ENCODE assay signal across 16 cellular contexts in genomic region chr5:80231243-80231642, GRCh38. TPM values are rescaled to one million over a fixed set of nuclear protein-coding genes. Genes with fewer than 3 reads are reported as not detected.
DNase-seq lines count a peak whose midpoint lies in the region; ATAC-seq, FAIRE-seq and TF ChIP-seq lines count a peak whose summit lies in the region.
"Had no signal": no experiment of that assay in that cellular context is flagged by ENCODE, and none has a peak within 500 bp of the region (broad histone marks: within the 10 kb centered on the region; RNA-seq: fewer than 3 reads in every experiment).

No MANE protein-coding gene starts in this region.

- H4K20me1 ChIP-seq in astrocyte (ENCODE audit: insufficient read depth, low read length) = no peaks in the 10 kb centered on the region

- CTCF ChIA-PET in activated CD8-positive, alpha-beta memory T cell treated with anti-CD3 and anti-CD28 coated beads, Interleukin-2, amount 10 ng/mL, durations not matched to agents 7 days and 5 days (lab: Charles Lee) = no interaction called here

- TF ChIP-seq CTCF in HFFc6 (IDR thresholded peaks at IDR 0.05) = no peak
- TF ChIP-seq CTCF in astrocyte (IDR thresholded peaks at IDR 0.05; ENCODE audit: insufficient read depth, low read depth, low read length) = no peak

- H3K9me3 Mint-ChIP-seq in HFFc6 = no peaks in the 10 kb centered on the region
- H3K9me3 Mint-ChIP-seq in astrocyte (ENCODE audit: unreplicated experiment) = no peaks in the 10 kb centered on the region
- H3K9me3 Mint-ChIP-seq in activated CD8-positive, alpha-beta memory T cell treated with anti-CD3 and anti-CD28 coated beads, Interleukin-2, amount 10 ng/mL, durations not matched to agents 7 days and 5 days (ENCODE audit: low read depth) = no peaks in the 10 kb centered on the region
- H3K9me3 Mint-ChIP-seq: H9 had no signal

- peak overlapping the region; percentile 66 for H3K9ac ChIP-seq in astrocyte (ENCODE audit: low read length)

- peaks cover 17% of the 10 kb centered on the region for H3K4me1 ChIP-seq in astrocyte (ENCODE audit: insufficient read depth, low read length)

- peak; percentile 41 for FAIRE-seq in astrocyte (lab: Jason Lieb, UNC)
- FAIRE-seq: endometrium, kidney, pancreas, TTC549 had no signal

- peak overlapping the region; percentile 79 for H3K27ac ChIP-seq in astrocyte (ENCODE audit: low read depth, low read length)
- H3K27ac ChIP-seq: HL-60 had no signal

- no peak for ATAC-seq in activated CD8-positive, alpha-beta memory T cell treated with anti-CD3 and anti-CD28 coated beads, Interleukin-2, amount 10 ng/mL, durations not matched to agents 7 days and 5 days
- no peak for ATAC-seq in GM19324 (IDR thresholded peaks at IDR 0.05; ENCODE audit: low FRiP score, unreplicated experiment)

- no peak overlapping the region for H3K4me3 ChIP-seq in astrocyte (ENCODE audit: insufficient read depth, low read depth, low read length)
- H3K4me3 ChIP-seq: pancreas had no signal

- H3K9me3 ChIP-seq in astrocyte (ENCODE audit: insufficient read depth, low read depth, low read length) = no peaks in the 10 kb centered on the region
- H3K9me3 ChIP-seq: pancreas had no signal

- no peak overlapping the region for H2AFZ ChIP-seq in astrocyte (ENCODE audit: low read depth, low read length)

- peaks cover 1% of the 10 kb centered on the region; the same call in 1 of the 2 replicates for H3K27me3 Mint-ChIP-seq in HFFc6 (ENCODE audit: insufficient read depth)
- no peaks in the 10 kb centered on the region for H3K27me3 Mint-ChIP-seq in astrocyte (ENCODE audit: low read depth, unreplicated experiment)
- H3K27me3 Mint-ChIP-seq in activated CD8-positive, alpha-beta memory T cell treated with anti-CD3 and anti-CD28 coated beads, Interleukin-2, amount 10 ng/mL, durations not matched to agents 7 days and 5 days = no peaks in the 10 kb centered on the region

- no peaks in the 10 kb centered on the region for H3K27me3 ChIP-seq in astrocyte (ENCODE audit: insufficient read depth, low read length)
- H3K27me3 ChIP-seq: pancreas had no signal

- peak; percentile 72 for DNase-seq in AG20443 (ENCODE audit: low spot score)
- peak; percentile 83 for DNase-seq in HFFc6
- DNase-seq in astrocyte (ENCODE audit: low read depth) = peak; percentile 91
- peak; percentile 81 for DNase-seq in kidney tubule cell (ENCODE audit: low spot score)
- DNase-seq in HK-2 (ENCODE audit: unreplicated experiment) = no peak
- no peak for DNase-seq in activated CD8-positive, alpha-beta memory T cell treated with anti-CD3 and anti-CD28 coated beads, Interleukin-2, amount 10 ng/mL, durations not matched to agents 7 days and 5 days
- DNase-seq in NCI-H1417 treated with DMSO at 0.1 percent for 48 hours (lab: John Stamatoyannopoulos, UW) = no peak
- DNase-seq: H9, kidney, NCI-H1417, pancreas, trophoblast cell had no signal

- H3K79me2 ChIP-seq in astrocyte (ENCODE audit: insufficient read depth, low read length) = peaks cover 58% of the 10 kb centered on the region

- H3K27ac Mint-ChIP-seq in HFFc6 (peak overlapping the region; percentile 86), astrocyte (ENCODE audit: unreplicated experiment) (no peak overlapping the region)
- no peak overlapping the region for H3K27ac Mint-ChIP-seq in activated CD8-positive, alpha-beta memory T cell treated with anti-CD3 and anti-CD28 coated beads, Interleukin-2, amount 10 ng/mL, durations not matched to agents 7 days and 5 days

- H3K36me3 ChIP-seq in astrocyte (ENCODE audit: insufficient read depth, low read length) = no peaks in the 10 kb centered on the region
- H3K36me3 ChIP-seq: pancreas had no signal

- peak overlapping the region; percentile 16 for H3K4me2 ChIP-seq in astrocyte (ENCODE audit: low read length)

- H3K36me3 Mint-ChIP-seq in HFFc6 (ENCODE audit: low read depth) (peaks cover 4% of the 10 kb centered on the region; the same call in 1 of the 2 replicates), astrocyte (ENCODE audit: low read depth, unreplicated experiment) (peaks cover 3% of the 10 kb centered on the region)
- peaks cover 17% of the 10 kb centered on the region for H3K36me3 Mint-ChIP-seq in activated CD8-positive, alpha-beta memory T cell treated with anti-CD3 and anti-CD28 coated beads, Interleukin-2, amount 10 ng/mL, durations not matched to agents 7 days and 5 days

- H3K4me1 Mint-ChIP-seq in HFFc6 (ENCODE audit: low read depth) = peaks cover 33% of the 10 kb centered on the region
- H3K4me1 Mint-ChIP-seq in astrocyte (ENCODE audit: low read depth, unreplicated experiment) = no peaks in the 10 kb centered on the region
- peaks cover 50% of the 10 kb centered on the region for H3K4me1 Mint-ChIP-seq in activated CD8-positive, alpha-beta memory T cell treated with anti-CD3 and anti-CD28 coated beads, Interleukin-2, amount 10 ng/mL, durations not matched to agents 7 days and 5 days

- H3K4me3 Mint-ChIP-seq in HFFc6 (peak overlapping the region; percentile 18; the same call in 1 of the 2 replicates), astrocyte (ENCODE audit: unreplicated experiment) (no peak overlapping the region)
- no peak overlapping the region for H3K4me3 Mint-ChIP-seq in activated CD8-positive, alpha-beta memory T cell treated with anti-CD3 and anti-CD28 coated beads, Interleukin-2, amount 10 ng/mL, durations not matched to agents 7 days and 5 days
- H3K4me3 Mint-ChIP-seq: H9 had no signal

RNA-seq across cellular contexts. Expression of gene SERINC5, which starts 24.6 kb away (rescaled TPM):
- 10 to 100 TPM; 16.4 to 28.1 (median 19.9) TPM for total RNA-seq in HFFc6 (2021; fragmentation: NEBNext Ultra II Directional; extraction: Animal tissue kit (Norgen Biotek cat#: 25700))
- 57.3 and 60.3 TPM in 2 replicates for total RNA-seq in astrocyte
- 10 to 100 TPM; 26.8 to 38.0 TPM for total RNA-seq in activated CD8-positive, alpha-beta memory T cell treated with anti-CD3 and anti-CD28 coated beads, Interleukin-2, amount 10 ng/mL, durations not matched to agents 7 days and 5 days

Comparison
In these comparisons a context has a peak if more than half of its experiments do, and no peak if none do; other contexts are left out.
1. DNase-seq: peak in AG20443 (single experiment), HFFc6 (single experiment), astrocyte (single experiment) and kidney tubule cell (single experiment); none in HK-2 (single experiment), activated CD8-positive, alpha-beta memory T cell treated with anti-CD3 and anti-CD28 coated beads, Interleukin-2, amount 10 ng/mL, durations not matched to agents 7 days and 5 days (single experiment) and NCI-H1417 treated with DMSO at 0.1 percent for 48 hours (single experiment).